8 cellular contexts compared by ENCODE assay signal in genomic region chr12:25648460-25648859, GRCh38.
DNase-seq lines count a peak whose midpoint lies in the region; ATAC-seq, FAIRE-seq and TF ChIP-seq lines count a peak whose summit lies in the region.

No MANE protein-coding gene starts in this region.

- no peaks in the 10 kb centered on the region for H3K27me3 ChIP-seq in hepatocyte

- H3K9me3 Mint-ChIP-seq in activated T-helper 17 cell treated with anti-CD3 and anti-CD28 coated beads, Interleukin-2, amount 50 U/mL, for 72 hours, result no peaks in the 10 kb centered on the region

- no peaks in the 10 kb centered on the region for H3K79me2 ChIP-seq in hepatocyte

- no peaks in the 10 kb centered on the region for H4K20me1 ChIP-seq in hepatocyte (ENCODE audit: insufficient read depth, poor library complexity, severe bottlenecking)

- no peak overlapping the region for H3K27ac Mint-ChIP-seq in activated T-helper 17 cell treated with anti-CD3 and anti-CD28 coated beads, Interleukin-2, amount 50 U/mL, for 72 hours

- H3K4me3 ChIP-seq in hepatocyte, result no peak overlapping the region

- no peaks in the 10 kb centered on the region for H3K36me3 Mint-ChIP-seq in activated T-helper 17 cell treated with anti-CD3 and anti-CD28 coated beads, Interleukin-2, amount 50 U/mL, for 72 hours (ENCODE audit: low read depth)

- H3K4me1 ChIP-seq in hepatocyte (ENCODE audit: insufficient read depth), result no peaks in the 10 kb centered on the region

- ATAC-seq in GM19328 (IDR thresholded peaks at IDR 0.05; ENCODE audit: unreplicated experiment), result no peak
- no peak for ATAC-seq in activated T-helper 17 cell treated with anti-CD3 and anti-CD28 coated beads, Interleukin-2, amount 50 U/mL, for 72 hours (replicated peaks)

- FAIRE-seq in HTR-8/SVneo (lab: Jason Lieb, UNC), result peak; percentile 57

- H3K27ac ChIP-seq in hepatocyte, result no peak overlapping the region

- peak; percentile 59 for DNase-seq in HTR-8/SVneo (ENCODE audit: insufficient read length, low spot score)
- peak in 34 of 56 donors; percentile 2 to 54 (median 18) for DNase-seq in amygdala (lab: John Stamatoyannopoulos, UW)
- DNase-seq in hepatocyte (ENCODE audit: low spot score), result peak; percentile 66
- DNase-seq in stromal cell of bone marrow (ENCODE audit: low read depth), result peak; percentile 46
- no peak for DNase-seq in activated effector memory CD4-positive, alpha-beta T cell treated with anti-CD3 and anti-CD28 coated beads, Interleukin-2, amount 50 U/mL, for 16 hours
- no peak for DNase-seq in AML-193 (lab: John Stamatoyannopoulos, UW)

- H2AFZ ChIP-seq in hepatocyte, result peak overlapping the region; percentile 4

- no peak overlapping the region for H3K4me3 Mint-ChIP-seq in activated T-helper 17 cell treated with anti-CD3 and anti-CD28 coated beads, Interleukin-2, amount 50 U/mL, for 72 hours

- peak overlapping the region; percentile 62 for H3K4me2 ChIP-seq in hepatocyte

- peaks cover 9% of the 10 kb centered on the region for H3K27me3 Mint-ChIP-seq in activated T-helper 17 cell treated with anti-CD3 and anti-CD28 coated beads, Interleukin-2, amount 50 U/mL, for 72 hours

- H3K9me3 ChIP-seq in hepatocyte (ENCODE audit: low read depth), result no peaks in the 10 kb centered on the region

- WGBS in hepatocyte (ENCODE audit: low lambda C conversion rate, missing lambda C conversion rate), result 18% methylated on average over 6 of the region's 6 CpGs

- TF ChIP-seq CTCF in hepatocyte (IDR thresholded peaks at IDR 0.05; ENCODE audit: poor library complexity), result no peak

- no peaks in the 10 kb centered on the region for H3K4me1 Mint-ChIP-seq in activated T-helper 17 cell treated with anti-CD3 and anti-CD28 coated beads, Interleukin-2, amount 50 U/mL, for 72 hours

- H3K36me3 ChIP-seq in hepatocyte (replicated peaks; ENCODE audit: insufficient read depth, low read depth), result no peaks in the 10 kb centered on the region

- H3K9me2 ChIP-seq in hepatocyte (replicated peaks; ENCODE audit: insufficient read depth), result no peaks in the 10 kb centered on the region

Comparison
In these comparisons a context has a peak if more than half of its experiments do, and no peak if none do; other contexts are left out.
1. DNase-seq: peak in HTR-8/SVneo (single experiment), amygdala (34 of 56), hepatocyte (single experiment) and stromal cell of bone marrow (single experiment); none in activated effector memory CD4-positive, alpha-beta T cell treated with anti-CD3 and anti-CD28 coated beads, Interleukin-2, amount 50 U/mL, for 16 hours (single experiment) and AML-193 (0 of 2).